ENCODE assay signal across 7 cellular contexts in the genomic region with DNA sequence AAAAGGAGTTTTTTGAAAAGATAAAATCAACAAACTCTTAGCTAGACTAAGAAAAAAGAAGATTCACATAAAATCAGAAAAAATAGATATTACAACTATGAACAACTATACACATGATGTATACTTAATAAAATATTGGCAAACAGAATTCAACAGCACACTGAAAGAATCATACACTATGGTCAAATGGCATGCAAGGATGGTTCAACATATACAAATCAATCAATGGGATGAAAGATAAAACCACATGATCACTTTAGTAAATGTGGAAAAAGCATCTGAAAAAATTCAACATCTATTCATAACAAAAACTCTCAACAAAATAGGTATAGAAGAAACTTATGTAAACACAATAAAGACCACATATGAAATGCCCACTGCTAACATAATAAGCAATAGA.
"Had no signal": no experiment of that assay in that cellular context is flagged by ENCODE, and none has a peak within 500 bp of the region (broad histone marks: within the 10 kb centered on the region; RNA-seq: fewer than 3 reads in every experiment).

No MANE protein-coding gene starts in this region.

- FAIRE-seq: HepG2 had no signal

- ATAC-seq: HCT116, HepG2 had no signal

- DNase-seq: GM23248, GOT3, HFFc6, Kasumi-1, KG1 had no signal
